Comparison of ENCODE assay signal across 20 cellular contexts in the genomic region with DNA sequence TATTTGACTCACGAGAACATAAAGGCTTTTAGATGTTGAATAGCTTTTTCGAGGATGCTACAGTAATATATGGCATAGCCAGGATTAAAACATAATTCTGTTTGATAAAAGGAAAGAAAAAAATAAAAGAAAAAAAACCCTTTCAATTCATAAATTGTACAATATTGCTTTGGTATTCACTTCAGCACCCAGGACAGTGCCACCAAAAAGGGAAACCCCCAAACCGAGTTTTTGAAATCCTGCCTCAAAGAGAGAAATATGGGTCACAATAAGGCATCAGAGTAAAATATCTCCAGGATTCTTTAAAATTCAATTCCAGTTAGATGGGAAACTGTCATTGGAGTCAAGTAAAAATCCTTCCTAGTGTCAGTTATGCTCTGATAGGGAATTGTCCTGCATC.
"Had no signal": no experiment of that assay in that cellular context is flagged by ENCODE, and none has a peak within 500 bp of the region (broad histone marks: within the 10 kb centered on the region; RNA-seq: fewer than 3 reads in every experiment).

No MANE protein-coding gene starts in this region.

- H3K4me1 ChIP-seq: gastrocnemius medialis, psoas muscle, sigmoid colon, testis, tibial artery had no signal

- H3K4me1 Mint-ChIP-seq: naive thymus-derived CD8-positive, alpha-beta T cell; stimulated activated memory B cell treated with anti-CD40 and anti-IgM and Interleukin-4, amounts not matched to agents 10 μg/mL and 1 μg/mL and 100 μg/mL, for 72 hours had no signal

- H3K36me3 ChIP-seq: gastrocnemius medialis, ovary, sigmoid colon, tibial artery had no signal

- H3K9me3 Mint-ChIP-seq: type B pancreatic cell had no signal

- H3K4me3 ChIP-seq: dorsolateral prefrontal cortex, gastrocnemius medialis, ovary, psoas muscle, sigmoid colon, testis, tibial artery had no signal

- ATAC-seq: gastrocnemius medialis; left lobe of liver; naive thymus-derived CD8-positive, alpha-beta T cell; psoas muscle; right cardiac atrium; stimulated activated memory B cell treated with anti-CD40 and anti-IgM and Interleukin-4, amounts not matched to agents 10 μg/mL and 1 μg/mL and 100 μg/mL, for 72 hours; stimulated activated naive CD8-positive, alpha-beta T cell treated with anti-CD3 and anti-CD28 coated beads, Interleukin-15, Interleukin-2, amounts not matched to agents 100 U/mL and 50 U/mL, for 24 hours had no signal

- DNase-seq: dorsolateral prefrontal cortex; effector CD4-positive, alpha-beta T cell; gastrocnemius medialis; head of caudate nucleus; naive thymus-derived CD8-positive, alpha-beta T cell; occipital lobe; ovary; posterior cingulate gyrus; psoas muscle; right cardiac atrium; sigmoid colon; stimulated activated CD4-positive, alpha-beta T cell treated with anti-CD3 and anti-CD28 coated beads, Interleukin-2, amount 100 ng/mL, for 24 hours; stimulated activated CD4-positive, alpha-beta T cell treated with anti-CD3 and anti-CD28 coated beads, Interleukin-4, amount 100 ng/mL, for 4 hours; stimulated activated naive CD8-positive, alpha-beta T cell treated with anti-CD3 and anti-CD28 coated beads, Interleukin-15, Interleukin-2, amounts not matched to agents 100 U/mL and 50 U/mL, for 24 hours; substantia nigra; testis; tibial artery had no signal

- H3K36me3 Mint-ChIP-seq: naive thymus-derived CD8-positive, alpha-beta T cell; stimulated activated memory B cell treated with anti-CD40 and anti-IgM and Interleukin-4, amounts not matched to agents 10 μg/mL and 1 μg/mL and 100 μg/mL, for 72 hours; type B pancreatic cell had no signal

- H3K27ac ChIP-seq: dorsolateral prefrontal cortex, gastrocnemius medialis, ovary, psoas muscle, sigmoid colon, testis, tibial artery had no signal

- H3K27me3 ChIP-seq: gastrocnemius medialis, ovary, sigmoid colon, testis, tibial artery had no signal

- H3K4me3 Mint-ChIP-seq: naive thymus-derived CD8-positive, alpha-beta T cell; stimulated activated memory B cell treated with anti-CD40 and anti-IgM and Interleukin-4, amounts not matched to agents 10 μg/mL and 1 μg/mL and 100 μg/mL, for 72 hours; type B pancreatic cell had no signal

- H3K27me3 Mint-ChIP-seq: naive thymus-derived CD8-positive, alpha-beta T cell; stimulated activated memory B cell treated with anti-CD40 and anti-IgM and Interleukin-4, amounts not matched to agents 10 μg/mL and 1 μg/mL and 100 μg/mL, for 72 hours; type B pancreatic cell had no signal

- H3K27ac Mint-ChIP-seq: naive thymus-derived CD8-positive, alpha-beta T cell; stimulated activated memory B cell treated with anti-CD40 and anti-IgM and Interleukin-4, amounts not matched to agents 10 μg/mL and 1 μg/mL and 100 μg/mL, for 72 hours; type B pancreatic cell had no signal
